In genomic region chr9:112130347-112130746, GRCh38 we compare ENCODE assay signal across 23 cellular contexts. TPM values are rescaled to one million over a fixed set of nuclear protein-coding genes. Genes with fewer than 3 reads are reported as not detected.
A peak's percentile ranks its signal among the peaks of the same experiment; 100 is the strongest.
DNase-seq lines count a peak whose midpoint lies in the region; ATAC-seq, FAIRE-seq and TF ChIP-seq lines count a peak whose summit lies in the region.
"Had no signal": no experiment of that assay in that cellular context is flagged by ENCODE, and none has a peak within 500 bp of the region (broad histone marks: within the 10 kb centered on the region; RNA-seq: fewer than 3 reads in every experiment).

No MANE protein-coding gene starts in this region.

- intact Hi-C loops in HepG2 (cut with micrococcal nuclease; ENCODE audit: unreplicated experiment), result no loop called here
- intact Hi-C loops in right lobe of liver (cut with DNase I), result no loop called here

- H3K36me3 ChIP-seq in HepG2 (replicated peaks in 1 of 2; ENCODE audit: control insufficient read depth in 1 of 2, insufficient read depth in 2 of 2, low read length in 2 of 2), result 0 out of 5 replicates have a peak, but pooled peaks cover 0 to 1% of the 10 kb centered on the region in 2 experiments
- H3K36me3 ChIP-seq in right lobe of liver, result no peaks in the 10 kb centered on the region
- no peaks in the 10 kb centered on the region for H3K36me3 ChIP-seq in HEK293 (ENCODE audit: control insufficient read depth in 2 of 2, insufficient read depth in 1 of 2, low read length in 2 of 2)
- H3K36me3 ChIP-seq in Karpas-422 (ENCODE audit: insufficient read depth, low read length), result no peaks in the 10 kb centered on the region

- no peak for TF ChIP-seq CTCF in HepG2 (CRISPR knock-in tag; IDR thresholded peaks at IDR 0.05)
- no peak for TF ChIP-seq CTCF in right lobe of liver (IDR thresholded peaks at IDR 0.05)
- no peak for TF ChIP-seq CTCF in HEK293 (tag by site-specific recombination; IDR thresholded peaks at IDR 0.05)
- TF ChIP-seq CTCF in omental fat pad (IDR thresholded peaks at IDR 0.05), result no peak

- H3K27ac ChIP-seq in HepG2 (ENCODE audit: extremely low read length, insufficient read depth, low read length) (no peak overlapping the region), right lobe of liver (no peak overlapping the region), HEK293 (ENCODE audit: extremely low read depth, low read depth, low read length) (no peak overlapping the region), Karpas-422 (ENCODE audit: low read length) (no peak overlapping the region)
- H3K27ac ChIP-seq: BLaER1, C4-2B had no signal

- H3K4me3 ChIP-seq in HepG2 (replicated peaks in 1 of 3; ENCODE audit: insufficient read depth in 1 of 3, low read depth in 2 of 3, low read length in 3 of 3), result no peak overlapping the region
- no peak overlapping the region for H3K4me3 ChIP-seq in right lobe of liver
- H3K4me3 ChIP-seq in HEK293 (ENCODE audit: low read depth, low read length), result no peak overlapping the region
- no peak overlapping the region for H3K4me3 ChIP-seq in Karpas-422 (ENCODE audit: low read length)
- H3K4me3 ChIP-seq: BLaER1, GM12878, GM23338 had no signal

- CTCF ChIA-PET in HepG2 (lab: Yijun Ruan, JAX; ENCODE audit: low intra/inter-chr PET ratio, low total read pairs), result no interaction called here
- CTCF ChIA-PET in HEK293 (lab: Yijun Ruan, JAX), result interaction anchor here (0.6 to 2.3 kb wide), 2 partner anchors 8 to 17 kb away, joined by 4 to 5 read pairs; no protein-coding TSS in a partner anchor

- H3K27me3 ChIP-seq in HepG2 (ENCODE audit: control insufficient read depth in 1 of 2, insufficient read depth in 2 of 2, low read length in 2 of 2) (no peaks in the 10 kb centered on the region), right lobe of liver (no peaks in the 10 kb centered on the region), Karpas-422 (ENCODE audit: low read length) (no peaks in the 10 kb centered on the region)
- H3K27me3 ChIP-seq: BLaER1 had no signal

- H3K9me3 ChIP-seq in HepG2 (ENCODE audit: low read length) (no peaks in the 10 kb centered on the region), right lobe of liver (no peaks in the 10 kb centered on the region), HEK293 (ENCODE audit: control insufficient read depth, insufficient read depth, low read depth, low read length) (no peaks in the 10 kb centered on the region), Karpas-422 (ENCODE audit: low read length) (no peaks in the 10 kb centered on the region)
- H3K9me3 ChIP-seq: Caco-2 had no signal

- peaks cover 6% of the 10 kb centered on the region for H3K36me3 Mint-ChIP-seq in memory B cell

- H3K79me2 ChIP-seq in HepG2 (ENCODE audit: insufficient read depth, low read length), result no peaks in the 10 kb centered on the region
- no peaks in the 10 kb centered on the region for H3K79me2 ChIP-seq in Karpas-422 (ENCODE audit: low read length)

- in situ Hi-C loops in HepG2 (cut with HindIII; ENCODE audit: extremely low pct_ligation_motif_present, low pct_unique_long_range_greater_than_20kb), result no loop called here

- H3K27me3 Mint-ChIP-seq in memory B cell, result no peaks in the 10 kb centered on the region
- H3K27me3 Mint-ChIP-seq: B cell; CD4-positive, CD25-positive, alpha-beta regulatory T cell had no signal

- H2AFZ ChIP-seq in HepG2 (ENCODE audit: low read length) (no peak overlapping the region), Karpas-422 (ENCODE audit: low read length) (no peak overlapping the region)

- H4K20me1 ChIP-seq in HepG2 (ENCODE audit: insufficient read depth, low read length), result no peaks in the 10 kb centered on the region
- H4K20me1 ChIP-seq in Karpas-422 (ENCODE audit: insufficient read depth, low read depth, low read length), result no peaks in the 10 kb centered on the region
- H4K20me1 ChIP-seq: BLaER1 had no signal

- no peak overlapping the region for H3K4me3 Mint-ChIP-seq in memory B cell
- H3K4me3 Mint-ChIP-seq: B cell; CD4-positive, CD25-positive, alpha-beta regulatory T cell; CD8-positive, alpha-beta T cell; GM23338; H9; HFFc6 had no signal

- TF ChIP-seq RAD21 in HepG2 (CRISPR knock-in tag; IDR thresholded peaks at IDR 0.05), result no peak

- peak overlapping the region; percentile 9 for H3K27ac Mint-ChIP-seq in memory B cell
- H3K27ac Mint-ChIP-seq: B cell; CD4-positive, CD25-positive, alpha-beta regulatory T cell; CD8-positive, alpha-beta T cell; GM23338; H9; HFFc6 had no signal

- no peak overlapping the region for H3K9ac ChIP-seq in HepG2 (ENCODE audit: insufficient read depth, low read depth, low read length)
- H3K9ac ChIP-seq in Karpas-422 (ENCODE audit: low read length), result no peak overlapping the region
- H3K9ac ChIP-seq: BLaER1 had no signal

- no peak for FAIRE-seq in HepG2 (lab: Jason Lieb, UNC)
- FAIRE-seq: D721Med, GM12878, GM18507 had no signal

- POLR2A ChIA-PET in HepG2 (lab: Yijun Ruan, JAX) (no interaction called here), HEK293 (lab: Yijun Ruan, JAX) (no interaction called here)

- BruUV-seq in HepG2 (replicated peaks; lab: Mats Ljungman, UMichigan), result no TSS peak

- TF ChIP-seq EP300 in HepG2 (IDR thresholded peaks at IDR 0.05; ENCODE audit: low read depth in 2 of 2, low read length in 2 of 2), result no peak
- no peak for TF ChIP-seq EP300 in HepG2 (CRISPR knock-in tag; IDR thresholded peaks at IDR 0.05; ENCODE audit: borderline replicate concordance)

- H3K9me3 Mint-ChIP-seq in memory B cell, result peaks cover 2% of the 10 kb centered on the region
- H3K9me3 Mint-ChIP-seq: CD8-positive, alpha-beta T cell; GM23338; H9 had no signal

- DNase-seq in HepG2 (ENCODE audit: low spot score), result no peak
- no peak for DNase-seq in right lobe of liver
- no peak for DNase-seq in memory B cell (ENCODE audit: low spot score in 2 of 2)
- DNase-seq in omental fat pad (ENCODE audit: low spot score), result no peak
- DNase-seq in Karpas-422, result no peak
- DNase-seq: Caco-2; CD4-positive, CD25-positive, alpha-beta regulatory T cell; CD8-positive, alpha-beta T cell; DMS 273 treated with DMSO at 0.1 percent for 48 hours; DMS79; EL; GDM1; H9; HFFc6 had no signal

- WGBS in HepG2 (ENCODE audit: low lambda C conversion rate), result 94% methylated on average over 2 of the region's 2 CpGs
- 86% methylated on average over 1 of the region's 2 CpGs for WGBS in right lobe of liver (ENCODE audit: insufficient coverage, low coverage, low lambda C conversion rate, missing lambda C conversion rate)

- peaks cover 55% of the 10 kb centered on the region for H3K4me1 ChIP-seq in HepG2 (ENCODE audit: insufficient read depth, low read length)
- H3K4me1 ChIP-seq in right lobe of liver, result peaks cover 0 to 17% (median 2%) of the 10 kb centered on the region in 4 donors
- H3K4me1 ChIP-seq in HEK293 (ENCODE audit: control insufficient read depth, insufficient read depth, low read length), result no peaks in the 10 kb centered on the region
- peaks cover 9% of the 10 kb centered on the region for H3K4me1 ChIP-seq in Karpas-422 (ENCODE audit: low read length)

- H3K4me1 Mint-ChIP-seq in memory B cell, result peaks cover 8% of the 10 kb centered on the region

- no peak for TF ChIP-seq POLR2A in HepG2 (IDR thresholded peaks at IDR 0.05; ENCODE audit: insufficient read depth in 1 of 2, low read depth in 2 of 2, low read length in 2 of 2)
- TF ChIP-seq POLR2A in right lobe of liver (IDR thresholded peaks at IDR 0.05), result no peak

- no peak overlapping the region for H3K4me2 ChIP-seq in HepG2 (ENCODE audit: low read depth, low read length)
- H3K4me2 ChIP-seq in Karpas-422 (ENCODE audit: low read depth, low read length, poor library complexity, severe bottlenecking), result no peak overlapping the region
- H3K4me2 ChIP-seq: BLaER1, GM23338 had no signal

- ATAC-seq in HepG2 (no peak), right lobe of liver (no peak), memory B cell (ENCODE audit: low read depth) (no peak), omental fat pad (ENCODE audit: low FRiP score) (no peak)
- ATAC-seq: CD8-positive, alpha-beta T cell; GM12878; GM23338; HCT116 had no signal

- H3K9me2 ChIP-seq in Karpas-422 (replicated peaks; ENCODE audit: insufficient read depth, low read length), result no peaks in the 10 kb centered on the region

TF ChIP-seq in HEK293, 187 proteins besides CTCF, POLR2A, EP300 and RAD21 (continues in another document):
- no peak for TF ChIP-seq GLIS1 (tag by site-specific recombination; IDR thresholded peaks at IDR 0.05)
- no peak for TF ChIP-seq ZNF146 (tag by site-specific recombination; IDR thresholded peaks at IDR 0.05)
- TF ChIP-seq PRDM1 (tag by site-specific recombination; IDR thresholded peaks at IDR 0.05), result peak; percentile 99
- TF ChIP-seq ZNF530 (tag by site-specific recombination; IDR thresholded peaks at IDR 0.05; ENCODE audit: low read depth), result no peak

RNA-seq across cellular contexts. Expression of gene SUSD1, which starts 44.8 kb away (rescaled TPM):
- total RNA-seq in HepG2 (2016; rRNA removed; fragmentation: Illumina TruSeq; extraction: Trizol) (16.0 and 25.9 TPM in 2 replicates), right lobe of liver (1 to 10 TPM; 2.7 to 7.2 (median 3.9) TPM), omental fat pad (10 to 100 TPM; 12.0 to 23.2 (median 15.4) TPM)
- 19.0 and 22.4 TPM in 2 replicates for total RNA-seq in HepG2 (2016; cell fraction: cytosol; rRNA removed; fragmentation: Illumina TruSeq; extraction: Trizol; ENCODE audit: low read depth)
- 13.8 and 23.8 TPM in 2 replicates for total RNA-seq in HepG2 (2016; cell fraction: insoluble cytoplasmic fraction; rRNA removed; fragmentation: Illumina TruSeq; extraction: Trizol)
- total RNA-seq in HepG2 (2016; cell fraction: membrane; rRNA removed; fragmentation: Illumina TruSeq; extraction: Trizol), result 22.6 and 26.9 TPM in 2 replicates
- total RNA-seq in HepG2 (2016; cell fraction: nucleus; rRNA removed; fragmentation: Illumina TruSeq; extraction: Trizol), result 25.3 and 30.6 TPM in 2 replicates
- polyA plus RNA-seq in HepG2 (2011; rRNA removed), result 26.9 and 32.3 TPM in 2 replicates
- 28.5 and 29.1 TPM in 2 replicates for polyA plus RNA-seq in HepG2 (2011; cell fraction: cytosol; rRNA removed)
- 14.0 and 15.0 TPM in 2 replicates for polyA plus RNA-seq in HepG2 (2011; cell fraction: nucleus; rRNA removed)
- polyA plus RNA-seq in HepG2 (2012), result 15.4 and 19.2 TPM in 2 replicates
- 8.6 and 9.9 TPM in 2 replicates for polyA plus RNA-seq in HepG2 (2016; cell fraction: cytosol; fragmentation: Illumina TruSeq; extraction: Trizol; ENCODE audit: low read depth)
- polyA plus RNA-seq in HepG2 (2016; cell fraction: insoluble cytoplasmic fraction; fragmentation: Illumina TruSeq; extraction: Trizol; ENCODE audit: low read depth), result 11.7 and 12.2 TPM in 2 replicates
- 14.8 and 16.5 TPM in 2 replicates for polyA plus RNA-seq in HepG2 (2016; cell fraction: membrane; fragmentation: Illumina TruSeq; extraction: Trizol; ENCODE audit: low read depth)
- polyA plus RNA-seq in HepG2 (2016; cell fraction: nucleus; fragmentation: Illumina TruSeq; extraction: Trizol; ENCODE audit: insufficient read depth, low read depth), result 26.8 and 28.0 TPM in 2 replicates
- 11.2 and 45.2 TPM in 2 replicates for polyA minus RNA-seq in HepG2 (2011; rRNA and poly(A)+ RNA removed; ENCODE audit: low replicate concordance)
- 22.7 and 34.1 TPM in 2 replicates for polyA minus RNA-seq in HepG2 (2011; cell fraction: cytosol; rRNA and poly(A)+ RNA removed)
- polyA minus RNA-seq in HepG2 (2011; cell fraction: nucleus; rRNA and poly(A)+ RNA removed), result 29.7 and 32.4 TPM in 2 replicates
- total RNA-seq in Karpas-422 (2014; rRNA removed; shearing (Covaris generic); ENCODE audit: low replicate concordance), result 14.5 and 17.2 TPM in 2 replicates
